13 cellular contexts compared by ENCODE assay signal in the genomic region with DNA sequence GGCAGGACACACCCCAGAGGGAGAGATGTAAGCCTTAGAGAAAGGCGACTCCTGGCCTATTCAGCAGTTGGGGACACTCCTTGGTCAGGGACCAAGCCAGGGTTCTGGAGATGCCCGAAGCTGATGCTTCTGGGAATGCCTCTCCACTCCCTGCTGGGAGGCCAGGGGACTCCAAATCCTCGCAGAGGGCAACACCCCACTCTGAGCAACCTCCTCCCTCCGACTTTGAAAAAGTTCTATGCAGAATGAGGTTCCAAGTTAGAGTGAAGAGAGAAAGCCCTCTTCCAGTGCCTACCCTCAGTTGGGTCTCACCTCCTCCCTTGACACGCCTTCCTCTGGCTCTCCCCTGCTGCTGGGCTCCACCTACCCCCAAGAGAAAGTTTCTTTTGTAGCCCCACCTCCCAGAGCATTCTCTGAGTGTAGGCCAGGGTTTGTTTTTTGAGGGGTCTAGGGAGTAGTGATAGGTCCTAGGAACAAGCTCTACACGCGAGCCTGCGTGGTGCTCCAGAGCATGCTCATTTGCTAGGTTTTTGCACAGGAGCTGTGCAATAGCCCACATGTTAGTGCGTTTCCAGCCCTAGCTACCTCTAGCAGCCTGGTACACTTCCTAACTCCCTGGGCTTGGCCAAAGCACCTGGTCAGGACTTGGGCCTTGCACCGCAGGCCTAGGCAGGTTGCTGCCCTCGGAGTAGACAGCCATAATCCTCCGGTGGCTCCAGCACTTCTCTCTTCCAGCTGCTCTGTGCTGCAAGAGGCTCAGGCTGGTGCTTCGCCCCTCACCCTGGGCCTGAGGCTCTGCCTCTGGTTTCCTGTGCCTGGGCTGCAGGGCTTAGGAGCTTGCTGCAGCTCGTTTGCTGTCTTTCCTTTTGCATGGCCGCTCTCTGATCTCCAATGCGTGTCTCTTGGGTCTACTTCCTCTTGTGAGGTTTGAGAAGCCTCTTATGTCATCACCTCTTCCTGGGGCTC. TPM values are rescaled to one million over a fixed set of nuclear protein-coding genes. Genes with fewer than 3 reads are reported as not detected.
A peak's percentile ranks its signal among the peaks of the same experiment; 100 is the strongest.
DNase-seq lines count a peak whose midpoint lies in the region; ATAC-seq, FAIRE-seq and TF ChIP-seq lines count a peak whose summit lies in the region.
"Had no signal": no experiment of that assay in that cellular context is flagged by ENCODE, and none has a peak within 500 bp of the region (broad histone marks: within the 10 kb centered on the region; RNA-seq: fewer than 3 reads in every experiment).

No MANE protein-coding gene starts in this region.

- H3K27me3 Mint-ChIP-seq in astrocyte (ENCODE audit: low read depth, unreplicated experiment) = peaks cover 9% of the 10 kb centered on the region

- no peaks in the 10 kb centered on the region for H3K9me3 Mint-ChIP-seq in astrocyte (ENCODE audit: unreplicated experiment)

- no peak overlapping the region for H3K27ac Mint-ChIP-seq in astrocyte (ENCODE audit: unreplicated experiment)

- H3K4me1 ChIP-seq in astrocyte (ENCODE audit: insufficient read depth, low read length) (peaks cover 24% of the 10 kb centered on the region), BE2C (no peaks in the 10 kb centered on the region)

- H2AFZ ChIP-seq in astrocyte (ENCODE audit: low read depth, low read length) = no peak overlapping the region

- no peak overlapping the region for H3K4me3 ChIP-seq in astrocyte (ENCODE audit: insufficient read depth, low read depth, low read length)
- no peak overlapping the region for H3K4me3 ChIP-seq in BE2C (ENCODE audit: low read depth, low read length)
- H3K4me3 ChIP-seq: A549, coronary artery had no signal

- peak overlapping the region; percentile 21 for H3K4me3 Mint-ChIP-seq in astrocyte (ENCODE audit: unreplicated experiment)

- TF ChIP-seq CTCF in astrocyte (IDR thresholded peaks at IDR 0.05; ENCODE audit: insufficient read depth, low read depth, low read length) = no peak
- TF ChIP-seq CTCF in BE2C (IDR thresholded peaks at IDR 0.05; ENCODE audit: low read depth, low read length) = no peak

- H3K4me2 ChIP-seq in astrocyte (ENCODE audit: low read length) = no peak overlapping the region
- H3K4me2 ChIP-seq: A549 had no signal

- no peaks in the 10 kb centered on the region for H3K27me3 ChIP-seq in astrocyte (ENCODE audit: insufficient read depth, low read length)
- peaks cover 3% of the 10 kb centered on the region; the same call in 1 of the 2 replicates for H3K27me3 ChIP-seq in BE2C

- peaks cover 23% of the 10 kb centered on the region for H3K4me1 Mint-ChIP-seq in astrocyte (ENCODE audit: low read depth, unreplicated experiment)

- H3K79me2 ChIP-seq in astrocyte (ENCODE audit: insufficient read depth, low read length) = no peaks in the 10 kb centered on the region

- H3K9me3 ChIP-seq in astrocyte (ENCODE audit: insufficient read depth, low read depth, low read length) (no peaks in the 10 kb centered on the region), BE2C (no peaks in the 10 kb centered on the region)
- H3K9me3 ChIP-seq: A549 had no signal

- no peak for FAIRE-seq in astrocyte (lab: Jason Lieb, UNC)
- FAIRE-seq: A549 had no signal

- no peak for ATAC-seq in GM18909 (IDR thresholded peaks at IDR 0.05; ENCODE audit: poor library complexity, unreplicated experiment)

- no peak overlapping the region for H3K27ac ChIP-seq in astrocyte (ENCODE audit: low read depth, low read length)
- H3K27ac ChIP-seq: A549, VCaP had no signal

- no peaks in the 10 kb centered on the region for H4K20me1 ChIP-seq in astrocyte (ENCODE audit: insufficient read depth, low read length)

- peaks cover 2% of the 10 kb centered on the region for H3K36me3 Mint-ChIP-seq in astrocyte (ENCODE audit: low read depth, unreplicated experiment)

- H3K9ac ChIP-seq in astrocyte (ENCODE audit: low read length) = no peak overlapping the region

- H3K36me3 ChIP-seq in astrocyte (ENCODE audit: insufficient read depth, low read length) (no peaks in the 10 kb centered on the region), BE2C (no peaks in the 10 kb centered on the region)

- DNase-seq in activated CD4-positive, CD25-positive, alpha-beta regulatory T cell treated with anti-CD3 and anti-CD28 coated beads, Interleukin-2, amount 50 U/mL, for 72 hours = peak; percentile 39
- DNase-seq in activated CD4-positive, CD25-positive, alpha-beta regulatory T cell (lab: John Stamatoyannopoulos, UW) = no peak
- DNase-seq in T follicular helper cell (ENCODE audit: low read depth) (peak; percentile 14), astrocyte (ENCODE audit: low read depth) (no peak), BE2C (no peak), glomerular visceral epithelial cell (ENCODE audit: extremely low spot score) (no peak)
- DNase-seq in stimulated activated naive CD4-positive, alpha-beta T cell (lab: John Stamatoyannopoulos, UW) = peak; percentile 4 to 72 (median 51)
- DNase-seq: NCI-H1930, trophoblast cell had no signal

RNA-seq across cellular contexts. Expression of a gene that starts 0.6 kb away (rescaled TPM):
- total RNA-seq in astrocyte = not detected in 2 replicates
- not detected for polyA plus RNA-seq in BE2C (2012; ENCODE audit: insufficient read depth, insufficient read length, low read depth)

RNA-seq across cellular contexts. Expression of a gene that starts 14.9 kb away (rescaled TPM):
- not detected in 2 replicates for total RNA-seq in astrocyte
- polyA plus RNA-seq in BE2C (2012; ENCODE audit: insufficient read depth, insufficient read length, low read depth) = not detected
- polyA plus RNA-seq: A549 had no signal

RNA-seq across cellular contexts. Expression of a gene that starts 24.3 kb away (rescaled TPM):
- total RNA-seq in astrocyte = 79.5 and 83.9 TPM in 2 replicates
- 59.7 TPM for polyA plus RNA-seq in BE2C (2012; ENCODE audit: insufficient read depth, insufficient read length, low read depth)

RNA-seq across cellular contexts. Expression of a gene that starts 24.7 kb away (rescaled TPM):
- 186 and 208 TPM in 2 replicates for total RNA-seq in astrocyte
- polyA plus RNA-seq in BE2C (2012; ENCODE audit: insufficient read depth, insufficient read length, low read depth) = 198 TPM

Comparison
In these comparisons a context has a peak if more than half of its experiments do, and no peak if none do; other contexts are left out.
1. DNase-seq: peak in activated CD4-positive, CD25-positive, alpha-beta regulatory T cell treated with anti-CD3 and anti-CD28 coated beads, Interleukin-2, amount 50 U/mL, for 72 hours (single experiment), T follicular helper cell (single experiment) and stimulated activated naive CD4-positive, alpha-beta T cell (6 of 6); none in activated CD4-positive, CD25-positive, alpha-beta regulatory T cell (0 of 4), astrocyte (single experiment), BE2C (single experiment) and glomerular visceral epithelial cell (single experiment).